ENCODE assay signal across 9 cellular contexts in genomic region chr1:201020647-201021332, GRCh38. TPM values are rescaled to one million over a fixed set of nuclear protein-coding genes. Genes with fewer than 3 reads are reported as not detected.
DNase-seq lines count a peak whose midpoint lies in the region; TF ChIP-seq lines count a peak whose summit lies in the region.
"Had no signal": no experiment of that assay in that cellular context is flagged by ENCODE, and none has a peak within 500 bp of the region (broad histone marks: within the 10 kb centered on the region; RNA-seq: fewer than 3 reads in every experiment).

No MANE protein-coding gene starts in this region.

- H3K4me1 Mint-ChIP-seq in CD8-positive, alpha-beta memory T cell, result peaks cover 68 to 90% (median 75%) of the 10 kb centered on the region in 3 donors

- H3K4me3 ChIP-seq in CD8-positive, alpha-beta memory T cell (ENCODE audit: low read length), result peak overlapping the region; percentile 92
- H3K4me3 ChIP-seq in HL-60 (replicated peaks; ENCODE audit: insufficient read depth, low read length) (peak overlapping the region; percentile 78), WI38 (ENCODE audit: low read depth, low read length) (no peak overlapping the region), thyroid gland (replicated peaks in 1 of 3) (no peak overlapping the region), testis (no peak overlapping the region)
- H3K4me3 ChIP-seq: lung had no signal

- no peaks in the 10 kb centered on the region for H3K36me3 ChIP-seq in CD8-positive, alpha-beta memory T cell (ENCODE audit: insufficient read depth, low read length)
- H3K36me3 ChIP-seq in thyroid gland (no peaks in the 10 kb centered on the region), testis (ENCODE audit: low read depth, missing control alignments) (no peaks in the 10 kb centered on the region)

- TF ChIP-seq CTCF in HL-60 (IDR thresholded peaks at IDR 0.05; ENCODE audit: insufficient read depth, low read length), result no peak
- TF ChIP-seq CTCF in WI38 (IDR thresholded peaks at IDR 0.05; ENCODE audit: low read depth, low read length), result 0 out of 2 replicates have a peak, but pooled peaks have one; percentile 12
- peak in 1 of 6 experiments; percentile 14 for TF ChIP-seq CTCF in thyroid gland (IDR thresholded peaks at IDR 0.05)
- no peak for TF ChIP-seq CTCF in testis (IDR thresholded peaks at IDR 0.05)

- H3K27ac Mint-ChIP-seq in CD8-positive, alpha-beta memory T cell, result peak overlapping the region; percentile 90 to 100 (median 98)

- intact Hi-C loops in thyroid gland (cut with DNase I), result no loop called here
- intact Hi-C loops in testis (cut with DNase I; ENCODE audit: low total_unique reads), result no loop called here

- peak overlapping the region; percentile 92 to 99 (median 97) for H3K4me3 Mint-ChIP-seq in CD8-positive, alpha-beta memory T cell

- POLR2A ChIA-PET in CD8-positive, alpha-beta memory T cell (lab: Charles Lee), result interaction anchor here (0.5 to 0.9 kb wide), 2 partner anchors 31 to 153 kb away, joined by 3 to 6 read pairs; no protein-coding TSS in a partner anchor

- peak overlapping the region; percentile 73 for H3K27ac ChIP-seq in CD8-positive, alpha-beta memory T cell (ENCODE audit: low read depth, low read length)
- H3K27ac ChIP-seq in HL-60 (replicated peaks) (peak overlapping the region; percentile 87), epithelial cell of prostate (peak overlapping the region; percentile 83), thyroid gland (no peak overlapping the region), testis (no peak overlapping the region)

- no peaks in the 10 kb centered on the region for H3K27me3 ChIP-seq in CD8-positive, alpha-beta memory T cell (ENCODE audit: insufficient read depth, low read length, poor library complexity, severe bottlenecking)
- no peaks in the 10 kb centered on the region for H3K27me3 ChIP-seq in HL-60 (ENCODE audit: insufficient read depth, poor library complexity, severe bottlenecking)
- no peaks in the 10 kb centered on the region for H3K27me3 ChIP-seq in thyroid gland
- H3K27me3 ChIP-seq in testis, result no peaks in the 10 kb centered on the region

- no peaks in the 10 kb centered on the region for H3K9me3 Mint-ChIP-seq in CD8-positive, alpha-beta memory T cell

- TF ChIP-seq POLR2A in thyroid gland (IDR thresholded peaks at IDR 0.05), result no peak
- TF ChIP-seq POLR2A in testis (IDR thresholded peaks at IDR 0.05), result no peak

- DNase-seq in CD8-positive, alpha-beta memory T cell, result peak in 4 of 5 donors; percentile 14 to 42 (median 22)
- peak in 1 of 2 experiments; percentile 43 for DNase-seq in HL-60 (ENCODE audit: low read depth in 1 of 2, low spot score in 1 of 2)
- DNase-seq in epithelial cell of prostate (ENCODE audit: low read depth, low spot score), result no peak
- peak; percentile 73 for DNase-seq in retina
- no peak for DNase-seq in thyroid gland
- no peak for DNase-seq in NCI-H2081 treated with DMSO at 0.1 percent for 48 hours (lab: John Stamatoyannopoulos, UW)
- no peak for DNase-seq in testis

- peaks cover 0 to 18% (median 2%) of the 10 kb centered on the region in 3 donors for H3K36me3 Mint-ChIP-seq in CD8-positive, alpha-beta memory T cell

- CTCF ChIA-PET in CD8-positive, alpha-beta memory T cell (lab: Charles Lee), result interaction anchor here (0.7 to 7.0 kb wide), 17 partner anchors 10 to 402 kb away, joined by 3 to 63 read pairs (median 3); no protein-coding TSS in a partner anchor

- peaks cover 76% of the 10 kb centered on the region for H3K4me1 ChIP-seq in CD8-positive, alpha-beta memory T cell (ENCODE audit: insufficient read depth, low read length)
- H3K4me1 ChIP-seq in thyroid gland, result peaks cover 7 to 45% of the 10 kb centered on the region in 2 donors
- peaks cover 17% of the 10 kb centered on the region for H3K4me1 ChIP-seq in testis

- H3K27me3 Mint-ChIP-seq in CD8-positive, alpha-beta memory T cell, result peaks cover 0 to 2% of the 10 kb centered on the region in 2 donors

- H3K9me3 ChIP-seq in CD8-positive, alpha-beta memory T cell (ENCODE audit: low read length), result no peaks in the 10 kb centered on the region
- H3K9me3 ChIP-seq in thyroid gland (no peaks in the 10 kb centered on the region), testis (no peaks in the 10 kb centered on the region)

- 61% methylated on average over 10 of the region's 10 CpGs for WGBS in thyroid gland, 2 donors
- 70 to 84% methylated on average over 8 to 10 of the region's 10 CpGs for WGBS in testis, 2 donors

RNA-seq across cellular contexts. Expression of gene KIF21B, which starts 2.7 kb away (rescaled TPM):
- total RNA-seq in CD8-positive, alpha-beta memory T cell, result 10 to 100 TPM; 37.5 to 37.6 TPM
- polyA plus RNA-seq in CD8-positive, alpha-beta memory T cell, result 9.9 TPM
- total RNA-seq in thyroid gland, result 1 to 10 TPM in 3 of 4 donors, under 1 TPM in 1; 0.89 to 1.5 (median 1.1) TPM
- 10 to 100 TPM; 23.3 to 32.7 TPM for total RNA-seq in testis
- polyA plus RNA-seq in testis (ENCODE audit: insufficient read depth, low read depth, low replicate concordance), result 32.3 TPM

Comparison
In these comparisons a context has a peak if more than half of its experiments do, and no peak if none do; other contexts are left out.
1. DNase-seq: peak in CD8-positive, alpha-beta memory T cell (4 of 5) and retina (single experiment); none in epithelial cell of prostate (single experiment), thyroid gland (0 of 2), NCI-H2081 treated with DMSO at 0.1 percent for 48 hours (single experiment) and testis (single experiment).
2. H3K27ac ChIP-seq: peak in CD8-positive, alpha-beta memory T cell (single experiment), HL-60 (single experiment) and epithelial cell of prostate (single experiment); none in thyroid gland (0 of 3) and testis (0 of 2).
3. H3K4me3 ChIP-seq: peak in CD8-positive, alpha-beta memory T cell (single experiment) and HL-60 (single experiment); none in WI38 (single experiment), thyroid gland (0 of 3) and testis (0 of 2).
4. RNA of gene KIF21B, which starts 2.7 kb away (total RNA-seq): 37.5 to 37.6 TPM in CD8-positive, alpha-beta memory T cell and 23.3 to 32.7 TPM in testis; 0.89 to 1.5 TPM in thyroid gland; every median in the first group is over 4 times any median in the second.